In genomic region chr14:100281286-100282082, GRCh38 we compare ENCODE assay signal across 19 cellular contexts. TPM values are rescaled to one million over a fixed set of nuclear protein-coding genes. Genes with fewer than 3 reads are reported as not detected.
DNase-seq lines count a peak whose midpoint lies in the region; ATAC-seq and TF ChIP-seq lines count a peak whose summit lies in the region.
"Had no signal": no experiment of that assay in that cellular context is flagged by ENCODE, and none has a peak within 500 bp of the region (broad histone marks: within the 10 kb centered on the region; RNA-seq: fewer than 3 reads in every experiment).

No MANE protein-coding gene starts in this region.

- H3K4me1 Mint-ChIP-seq in stimulated activated naive CD8-positive, alpha-beta T cell treated with anti-CD3 and anti-CD28 coated beads, Interleukin-15, Interleukin-2, amounts not matched to agents 100 ng/mL and 50 ng/mL, for 24 hours (ENCODE audit: low read depth) = peaks cover 41% of the 10 kb centered on the region
- peaks cover 33% of the 10 kb centered on the region for H3K4me1 Mint-ChIP-seq in stimulated activated naive CD8-positive, alpha-beta T cell treated with anti-CD3 and anti-CD28 coated beads, Interleukin-15, amount 100 ng/mL, for 72 hours
- peaks cover 8% of the 10 kb centered on the region for H3K4me1 Mint-ChIP-seq in mesothelial cell of epicardium

- no peaks in the 10 kb centered on the region for H3K9me3 ChIP-seq in adipocyte (ENCODE audit: control insufficient read depth, low read length)
- no peaks in the 10 kb centered on the region for H3K9me3 ChIP-seq in upper lobe of right lung
- H3K9me3 ChIP-seq: pancreas, transverse colon had no signal

- no peak for DNase-seq in stimulated activated naive CD8-positive, alpha-beta T cell treated with anti-CD3 and anti-CD28 coated beads, Interleukin-15, amount 100 ng/mL, for 72 hours
- DNase-seq in adipocyte (ENCODE audit: low read depth) (no peak), mesothelial cell of epicardium (ENCODE audit: low spot score in 2 of 2, unreplicated experiment in 2 of 2) (no peak), upper lobe of right lung (peak; percentile 73), head of caudate nucleus (no peak), NCI-H446 treated with DMSO at 0.1 percent for 48 hours (lab: John Stamatoyannopoulos, UW) (no peak)
- DNase-seq: AML-193, DMS53, midbrain, NCI-H1092 treated with DMSO at 0.1 percent for 48 hours, NCI-H524 treated with DMSO at 0.1 percent for 48 hours, T-cell, transverse colon had no signal

- TF ChIP-seq CTCF in mesothelial cell of epicardium (IDR thresholded peaks at IDR 0.05; ENCODE audit: unreplicated experiment) (no peak), upper lobe of right lung (IDR thresholded peaks at IDR 0.05) (no peak)

- intact Hi-C loops in upper lobe of right lung (cut with DNase I) (no loop called here), head of caudate nucleus (cut with DNase I) (no loop called here)

- H3K27ac ChIP-seq in upper lobe of right lung = peak overlapping the region; percentile 55
- H3K27ac ChIP-seq: pancreas, transverse colon had no signal

- H3K27me3 Mint-ChIP-seq in stimulated activated naive CD8-positive, alpha-beta T cell treated with anti-CD3 and anti-CD28 coated beads, Interleukin-15, Interleukin-2, amounts not matched to agents 100 ng/mL and 50 ng/mL, for 24 hours = no peaks in the 10 kb centered on the region
- H3K27me3 Mint-ChIP-seq in stimulated activated naive CD8-positive, alpha-beta T cell treated with anti-CD3 and anti-CD28 coated beads, Interleukin-15, amount 100 ng/mL, for 72 hours = no peaks in the 10 kb centered on the region
- H3K27me3 Mint-ChIP-seq in mesothelial cell of epicardium (ENCODE audit: low read depth) = no peaks in the 10 kb centered on the region
- H3K27me3 Mint-ChIP-seq: T-cell had no signal

- no peak overlapping the region for H3K4me3 Mint-ChIP-seq in stimulated activated naive CD8-positive, alpha-beta T cell treated with anti-CD3 and anti-CD28 coated beads, Interleukin-15, Interleukin-2, amounts not matched to agents 100 ng/mL and 50 ng/mL, for 24 hours
- no peak overlapping the region for H3K4me3 Mint-ChIP-seq in stimulated activated naive CD8-positive, alpha-beta T cell treated with anti-CD3 and anti-CD28 coated beads, Interleukin-15, amount 100 ng/mL, for 72 hours
- no peak overlapping the region for H3K4me3 Mint-ChIP-seq in mesothelial cell of epicardium
- H3K4me3 Mint-ChIP-seq: T-cell had no signal

- no peak for ATAC-seq in stimulated activated naive CD8-positive, alpha-beta T cell treated with anti-CD3 and anti-CD28 coated beads, Interleukin-15, amount 100 ng/mL, for 72 hours
- ATAC-seq in upper lobe of right lung (peak; percentile 28), GM18858 (IDR thresholded peaks at IDR 0.05; ENCODE audit: unreplicated experiment) (no peak)
- ATAC-seq: activated CD4-positive, CD25-positive, alpha-beta regulatory T cell treated with anti-CD3 and anti-CD28 coated beads, Interleukin-2, amount 50 U/mL, for 24 hours; pancreas; T-cell had no signal

- peak overlapping the region; percentile 15 for H3K27ac Mint-ChIP-seq in stimulated activated naive CD8-positive, alpha-beta T cell treated with anti-CD3 and anti-CD28 coated beads, Interleukin-15, Interleukin-2, amounts not matched to agents 100 ng/mL and 50 ng/mL, for 24 hours
- H3K27ac Mint-ChIP-seq in stimulated activated naive CD8-positive, alpha-beta T cell treated with anti-CD3 and anti-CD28 coated beads, Interleukin-15, amount 100 ng/mL, for 72 hours = peak overlapping the region in 1 of 2 donors; percentile 64
- H3K27ac Mint-ChIP-seq in mesothelial cell of epicardium = peak overlapping the region; percentile 18

- peaks cover 52% of the 10 kb centered on the region for H3K4me1 ChIP-seq in adipocyte (ENCODE audit: control insufficient read depth, insufficient read depth, low read length)
- H3K4me1 ChIP-seq in upper lobe of right lung = peaks cover 58% of the 10 kb centered on the region
- H3K4me1 ChIP-seq: pancreas had no signal

- H3K27me3 ChIP-seq in adipocyte (replicated peaks; ENCODE audit: control insufficient read depth, insufficient read depth, low read length) (no peaks in the 10 kb centered on the region), upper lobe of right lung (no peaks in the 10 kb centered on the region)
- H3K27me3 ChIP-seq: pancreas, transverse colon had no signal

- H3K4me3 ChIP-seq in adipocyte (ENCODE audit: low read length) (no peak overlapping the region), upper lobe of right lung (no peak overlapping the region)
- H3K4me3 ChIP-seq: pancreas, transverse colon had no signal

- H3K36me3 Mint-ChIP-seq in stimulated activated naive CD8-positive, alpha-beta T cell treated with anti-CD3 and anti-CD28 coated beads, Interleukin-15, Interleukin-2, amounts not matched to agents 100 ng/mL and 50 ng/mL, for 24 hours (ENCODE audit: low read depth) = peaks cover 22% of the 10 kb centered on the region
- H3K36me3 Mint-ChIP-seq in mesothelial cell of epicardium = no peaks in the 10 kb centered on the region

- no peaks in the 10 kb centered on the region for H3K9me3 Mint-ChIP-seq in stimulated activated naive CD8-positive, alpha-beta T cell treated with anti-CD3 and anti-CD28 coated beads, Interleukin-15, Interleukin-2, amounts not matched to agents 100 ng/mL and 50 ng/mL, for 24 hours
- H3K9me3 Mint-ChIP-seq in stimulated activated naive CD8-positive, alpha-beta T cell treated with anti-CD3 and anti-CD28 coated beads, Interleukin-15, amount 100 ng/mL, for 72 hours = no peaks in the 10 kb centered on the region
- no peaks in the 10 kb centered on the region for H3K9me3 Mint-ChIP-seq in mesothelial cell of epicardium
- H3K9me3 Mint-ChIP-seq: T-cell had no signal

- H3K9ac ChIP-seq in adipocyte (ENCODE audit: low read length) = peak overlapping the region; percentile 4

- H3K36me3 ChIP-seq in adipocyte (ENCODE audit: control insufficient read depth, insufficient read depth, low read length, severe bottlenecking) = peaks cover 24% of the 10 kb centered on the region
- peaks cover 19% of the 10 kb centered on the region for H3K36me3 ChIP-seq in upper lobe of right lung

RNA-seq across cellular contexts. Expression of gene SLC25A29, which starts 24.8 kb away (rescaled TPM):
- 102 to 103 TPM (median 102 TPM) in 3 replicates for total RNA-seq in mesothelial cell of epicardium
- 104 TPM for total RNA-seq in upper lobe of right lung

RNA-seq across cellular contexts. Expression of gene SLC25A47, which starts 41.7 kb away (rescaled TPM):
- total RNA-seq in mesothelial cell of epicardium (0.14 TPM in 1 of 3 replicates, not detected in the others), upper lobe of right lung (not detected)
- total RNA-seq: dermis microvascular lymphatic vessel endothelial cell, RPMI7951 had no signal

RNA-seq across cellular contexts. Expression of gene YY1, which starts 42.5 kb away (rescaled TPM):
- total RNA-seq in mesothelial cell of epicardium (89.0 to 94.5 TPM (median 91.9 TPM) in 3 replicates), upper lobe of right lung (69.4 TPM)
